Comparison of ENCODE assay signal across 12 cellular contexts in genomic region chr19:44752123-44752815, GRCh38. TPM values are rescaled to one million over a fixed set of nuclear protein-coding genes. Genes with fewer than 3 reads are reported as not detected.
A peak's percentile ranks its signal among the peaks of the same experiment; 100 is the strongest.
DNase-seq lines count a peak whose midpoint lies in the region; ATAC-seq, FAIRE-seq and TF ChIP-seq lines count a peak whose summit lies in the region.
"Had no signal": no experiment of that assay in that cellular context is flagged by ENCODE, and none has a peak within 500 bp of the region (broad histone marks: within the 10 kb centered on the region; RNA-seq: fewer than 3 reads in every experiment).

No MANE protein-coding gene starts in this region.

- WGBS in HepG2 (ENCODE audit: low lambda C conversion rate), result 85% methylated on average over 8 of the region's 8 CpGs

- CTCF ChIA-PET in activated CD4-positive, alpha-beta T cell treated with anti-CD3 and anti-CD28 coated beads, Interleukin-2, amount 10 ng/mL, durations not matched to agents 7 days and 5 days (lab: Charles Lee), result interaction anchor here (0.7 to 4.0 kb wide), 6 partner anchors 18 to 702 kb away, joined by 3 to 20 read pairs (median 9); no protein-coding TSS in a partner anchor
- CTCF ChIA-PET in HepG2 (lab: Yijun Ruan, JAX; ENCODE audit: low intra/inter-chr PET ratio, low total read pairs), result no interaction called here

- H3K4me1 ChIP-seq in HepG2 (ENCODE audit: insufficient read depth, low read length) (peaks cover 61% of the 10 kb centered on the region), subcutaneous abdominal adipose tissue (ENCODE audit: control insufficient read depth in 5 of 5, insufficient read depth in 5 of 5, low read length in 5 of 5) (peaks cover 22 to 85% (median 78%) of the 10 kb centered on the region in 5 donors)

- H3K27me3 ChIP-seq in HepG2 (ENCODE audit: control insufficient read depth in 1 of 2, insufficient read depth in 2 of 2, low read length in 2 of 2) (no peaks in the 10 kb centered on the region; a peak in 1 of 5 replicates), subcutaneous abdominal adipose tissue (ENCODE audit: control insufficient read depth in 5 of 5, insufficient read depth in 4 of 5, low read length in 5 of 5) (no peaks in the 10 kb centered on the region)

- H4K20me1 ChIP-seq in HepG2 (ENCODE audit: insufficient read depth, low read length), result no peaks in the 10 kb centered on the region

- H3K27ac Mint-ChIP-seq in activated CD4-positive, alpha-beta T cell treated with anti-CD3 and anti-CD28 coated beads, Interleukin-2, amount 10 ng/mL, durations not matched to agents 7 days and 5 days, result peak overlapping the region; percentile 91
- peak overlapping the region; percentile 94 for H3K27ac Mint-ChIP-seq in activated T-helper 17 cell treated with anti-CD3 and anti-CD28 coated beads, Interleukin-2, amount 50 U/mL, for 72 hours

- peaks cover 16% of the 10 kb centered on the region for H3K79me2 ChIP-seq in HepG2 (ENCODE audit: insufficient read depth, low read length)

- H3K9ac ChIP-seq in HepG2 (ENCODE audit: insufficient read depth, low read depth, low read length), result no peak overlapping the region
- peak overlapping the region in 4 of 5 donors; percentile 28 to 71 (median 48) for H3K9ac ChIP-seq in subcutaneous abdominal adipose tissue (ENCODE audit: low read length in 5 of 5)

- H3K9me3 Mint-ChIP-seq in activated CD4-positive, alpha-beta T cell treated with anti-CD3 and anti-CD28 coated beads, Interleukin-2, amount 10 ng/mL, durations not matched to agents 7 days and 5 days, result no peaks in the 10 kb centered on the region
- no peaks in the 10 kb centered on the region for H3K9me3 Mint-ChIP-seq in activated T-helper 17 cell treated with anti-CD3 and anti-CD28 coated beads, Interleukin-2, amount 50 U/mL, for 72 hours

- H3K9me3 ChIP-seq in HepG2 (ENCODE audit: low read length) (no peaks in the 10 kb centered on the region), subcutaneous abdominal adipose tissue (ENCODE audit: control insufficient read depth in 5 of 5, low read length in 5 of 5) (no peaks in the 10 kb centered on the region)

- BruUV-seq in HepG2 (replicated peaks; lab: Mats Ljungman, UMichigan), result TSS peak; percentile 15

- H3K36me3 Mint-ChIP-seq in activated CD4-positive, alpha-beta T cell treated with anti-CD3 and anti-CD28 coated beads, Interleukin-2, amount 10 ng/mL, durations not matched to agents 7 days and 5 days (ENCODE audit: low read depth), result peaks cover 57% of the 10 kb centered on the region
- peaks cover 89% of the 10 kb centered on the region for H3K36me3 Mint-ChIP-seq in activated T-helper 17 cell treated with anti-CD3 and anti-CD28 coated beads, Interleukin-2, amount 50 U/mL, for 72 hours (ENCODE audit: low read depth)

- no peak for TF ChIP-seq CTCF in HepG2 (CRISPR knock-in tag; IDR thresholded peaks at IDR 0.05)

- H3K36me3 ChIP-seq in HepG2 (replicated peaks in 1 of 2; ENCODE audit: control insufficient read depth in 1 of 2, insufficient read depth in 2 of 2, low read length in 2 of 2) (peaks cover 5 to 18% of the 10 kb centered on the region in 2 experiments; a peak in 4 of 5 replicates), subcutaneous abdominal adipose tissue (ENCODE audit: control insufficient read depth in 5 of 5, insufficient read depth in 5 of 5, low read length in 5 of 5) (peaks cover 0 to 45% (median 35%) of the 10 kb centered on the region in 5 donors)

- intact Hi-C loops in HepG2 (cut with micrococcal nuclease; ENCODE audit: unreplicated experiment), result no loop called here

- H3K27me3 Mint-ChIP-seq in activated CD4-positive, alpha-beta T cell treated with anti-CD3 and anti-CD28 coated beads, Interleukin-2, amount 10 ng/mL, durations not matched to agents 7 days and 5 days, result no peaks in the 10 kb centered on the region
- H3K27me3 Mint-ChIP-seq in activated T-helper 17 cell treated with anti-CD3 and anti-CD28 coated beads, Interleukin-2, amount 50 U/mL, for 72 hours, result no peaks in the 10 kb centered on the region

- in situ Hi-C loops in HepG2 (cut with HindIII; ENCODE audit: extremely low pct_ligation_motif_present, low pct_unique_long_range_greater_than_20kb), result no loop called here

- ATAC-seq in activated T-helper 17 cell treated with anti-CD3 and anti-CD28 coated beads, Interleukin-2, amount 50 U/mL, for 72 hours (replicated peaks), result no peak
- no peak for ATAC-seq in HepG2
- ATAC-seq in HG02759 (IDR thresholded peaks at IDR 0.05; ENCODE audit: unreplicated experiment), result no peak

- TF ChIP-seq POLR2A in HepG2 (IDR thresholded peaks at IDR 0.05; ENCODE audit: insufficient read depth in 1 of 2, low read depth in 2 of 2, low read length in 2 of 2), result no peak

- H2AFZ ChIP-seq in HepG2 (ENCODE audit: low read length), result no peak overlapping the region

- H3K4me2 ChIP-seq in HepG2 (ENCODE audit: low read depth, low read length), result peak overlapping the region; percentile 44; the same call in 1 of the 2 replicates

- peak overlapping the region; percentile 91 for H3K4me3 Mint-ChIP-seq in activated CD4-positive, alpha-beta T cell treated with anti-CD3 and anti-CD28 coated beads, Interleukin-2, amount 10 ng/mL, durations not matched to agents 7 days and 5 days
- peak overlapping the region; percentile 99 for H3K4me3 Mint-ChIP-seq in activated T-helper 17 cell treated with anti-CD3 and anti-CD28 coated beads, Interleukin-2, amount 50 U/mL, for 72 hours

- no peak overlapping the region for H3K27ac ChIP-seq in HepG2 (ENCODE audit: extremely low read length, insufficient read depth, low read length)
- peak overlapping the region; percentile 87 for H3K27ac ChIP-seq in subcutaneous abdominal adipose tissue (ENCODE audit: low read depth, low read length)

- POLR2A ChIA-PET in activated CD4-positive, alpha-beta T cell treated with anti-CD3 and anti-CD28 coated beads, Interleukin-2, amount 10 ng/mL, durations not matched to agents 7 days and 5 days (lab: Charles Lee), result interaction anchor here (0.6 to 1.0 kb wide), 3 partner anchors 15 to 28 kb away, joined by 3 read pairs; no protein-coding TSS in a partner anchor
- POLR2A ChIA-PET in HepG2 (lab: Yijun Ruan, JAX), result interaction anchor here (1.1 to 2.1 kb wide), 3 partner anchors 13 to 34 kb away, joined by 4 to 7 read pairs (median 4); no protein-coding TSS in a partner anchor

- TF ChIP-seq EP300 in HepG2 (IDR thresholded peaks at IDR 0.05; ENCODE audit: low read depth in 2 of 2, low read length in 2 of 2) (no peak), HepG2 (CRISPR knock-in tag; IDR thresholded peaks at IDR 0.05; ENCODE audit: borderline replicate concordance) (no peak)

- no peak for DNase-seq in activated CD4-positive, alpha-beta T cell treated with anti-CD3 and anti-CD28 coated beads, Interleukin-2, amount 10 ng/mL, durations not matched to agents 7 days and 5 days
- no peak for DNase-seq in activated CD4-positive, alpha-beta T cell treated with anti-CD3 and anti-CD28 coated beads for 1 hour
- no peak for DNase-seq in HepG2 (ENCODE audit: low spot score)
- DNase-seq in Ammon's horn (ENCODE audit: low spot score), result no peak
- no peak for DNase-seq in NCI-H1105 (lab: John Stamatoyannopoulos, UW)
- DNase-seq: cerebellar nuclear complex, NCI-H2029 treated with DMSO at 0.1 percent for 48 hours had no signal

- H3K4me1 Mint-ChIP-seq in activated CD4-positive, alpha-beta T cell treated with anti-CD3 and anti-CD28 coated beads, Interleukin-2, amount 10 ng/mL, durations not matched to agents 7 days and 5 days, result peaks cover 74% of the 10 kb centered on the region
- H3K4me1 Mint-ChIP-seq in activated T-helper 17 cell treated with anti-CD3 and anti-CD28 coated beads, Interleukin-2, amount 50 U/mL, for 72 hours, result peaks cover 19% of the 10 kb centered on the region

- FAIRE-seq in HepG2 (lab: Jason Lieb, UNC), result no peak
- FAIRE-seq: TTC549 had no signal

- no peak overlapping the region for H3K4me3 ChIP-seq in HepG2 (replicated peaks in 1 of 3; ENCODE audit: insufficient read depth in 1 of 3, low read depth in 2 of 3, low read length in 3 of 3)
- H3K4me3 ChIP-seq in subcutaneous abdominal adipose tissue (ENCODE audit: low read depth in 1 of 5, low read length in 5 of 5), result peak overlapping the region in 4 of 5 donors; percentile 52 to 71 (median 65)

- no peak for TF ChIP-seq RAD21 in HepG2 (CRISPR knock-in tag; IDR thresholded peaks at IDR 0.05)

RNA-seq across cellular contexts. Expression of gene BCL3, which starts 3.8 kb away (rescaled TPM):
- total RNA-seq in activated CD4-positive, alpha-beta T cell treated with anti-CD3 and anti-CD28 coated beads, Interleukin-2, amount 10 ng/mL, durations not matched to agents 7 days and 5 days, result 10 to 100 TPM; 38.7 to 40.2 TPM
- total RNA-seq in activated T-helper 17 cell treated with anti-CD3 and anti-CD28 coated beads, Interleukin-2, amount 50 U/mL, for 72 hours, result 10 to 100 TPM; 79.0 to 86.3 TPM
- 2.0 and 4.0 TPM in 2 replicates for total RNA-seq in HepG2 (2016; rRNA removed; fragmentation: Illumina TruSeq; extraction: Trizol)
- 4.5 and 8.9 TPM in 2 replicates for total RNA-seq in HepG2 (2016; cell fraction: cytosol; rRNA removed; fragmentation: Illumina TruSeq; extraction: Trizol; ENCODE audit: low read depth)
- total RNA-seq in HepG2 (2016; cell fraction: insoluble cytoplasmic fraction; rRNA removed; fragmentation: Illumina TruSeq; extraction: Trizol), result 1.9 and 4.2 TPM in 2 replicates
- total RNA-seq in HepG2 (2016; cell fraction: membrane; rRNA removed; fragmentation: Illumina TruSeq; extraction: Trizol), result 8.2 and 10.1 TPM in 2 replicates
- 3.1 and 4.6 TPM in 2 replicates for total RNA-seq in HepG2 (2016; cell fraction: nucleus; rRNA removed; fragmentation: Illumina TruSeq; extraction: Trizol)
- polyA plus RNA-seq in HepG2 (2011; rRNA removed), result 2.3 and 2.6 TPM in 2 replicates
- 1.8 and 3.4 TPM in 2 replicates for polyA plus RNA-seq in HepG2 (2011; cell fraction: cytosol; rRNA removed)
- polyA plus RNA-seq in HepG2 (2011; cell fraction: nucleus; rRNA removed), result 23.1 and 29.5 TPM in 2 replicates
- 6.8 and 9.9 TPM in 2 replicates for polyA plus RNA-seq in HepG2 (2012)
- 13.0 TPM in 2 replicates for polyA plus RNA-seq in HepG2 (2016; cell fraction: cytosol; fragmentation: Illumina TruSeq; extraction: Trizol; ENCODE audit: low read depth)
- 8.2 and 12.0 TPM in 2 replicates for polyA plus RNA-seq in HepG2 (2016; cell fraction: insoluble cytoplasmic fraction; fragmentation: Illumina TruSeq; extraction: Trizol; ENCODE audit: low read depth)
- polyA plus RNA-seq in HepG2 (2016; cell fraction: membrane; fragmentation: Illumina TruSeq; extraction: Trizol; ENCODE audit: low read depth), result 18.9 and 20.6 TPM in 2 replicates
- 17.9 and 18.7 TPM in 2 replicates for polyA plus RNA-seq in HepG2 (2016; cell fraction: nucleus; fragmentation: Illumina TruSeq; extraction: Trizol; ENCODE audit: insufficient read depth, low read depth)
- 5.3 and 5.6 TPM in 2 replicates for polyA minus RNA-seq in HepG2 (2011; rRNA and poly(A)+ RNA removed; ENCODE audit: low replicate concordance)
- 4.7 and 5.7 TPM in 2 replicates for polyA minus RNA-seq in HepG2 (2011; cell fraction: cytosol; rRNA and poly(A)+ RNA removed)
- 3.2 and 4.1 TPM in 2 replicates for polyA minus RNA-seq in HepG2 (2011; cell fraction: nucleus; rRNA and poly(A)+ RNA removed)

RNA-seq across cellular contexts. Expression of gene CBLC, which starts 25.4 kb away (rescaled TPM):
- total RNA-seq in activated CD4-positive, alpha-beta T cell treated with anti-CD3 and anti-CD28 coated beads, Interleukin-2, amount 10 ng/mL, durations not matched to agents 7 days and 5 days, result not detected
- not detected for total RNA-seq in activated T-helper 17 cell treated with anti-CD3 and anti-CD28 coated beads, Interleukin-2, amount 50 U/mL, for 72 hours
- total RNA-seq in HepG2 (2016; rRNA removed; fragmentation: Illumina TruSeq; extraction: Trizol), result 1.1 and 1.8 TPM in 2 replicates
- total RNA-seq in HepG2 (2016; cell fraction: cytosol; rRNA removed; fragmentation: Illumina TruSeq; extraction: Trizol; ENCODE audit: low read depth), result 0.81 and 0.97 TPM in 2 replicates
- 0.91 and 1.8 TPM in 2 replicates for total RNA-seq in HepG2 (2016; cell fraction: insoluble cytoplasmic fraction; rRNA removed; fragmentation: Illumina TruSeq; extraction: Trizol)
- 1.1 and 1.2 TPM in 2 replicates for total RNA-seq in HepG2 (2016; cell fraction: membrane; rRNA removed; fragmentation: Illumina TruSeq; extraction: Trizol)
- 1.6 and 2.7 TPM in 2 replicates for total RNA-seq in HepG2 (2016; cell fraction: nucleus; rRNA removed; fragmentation: Illumina TruSeq; extraction: Trizol)
- 2.6 and 4.3 TPM in 2 replicates for polyA plus RNA-seq in HepG2 (2011; rRNA removed)
- 1.4 and 2.1 TPM in 2 replicates for polyA plus RNA-seq in HepG2 (2011; cell fraction: cytosol; rRNA removed)
- 13.9 and 14.3 TPM in 2 replicates for polyA plus RNA-seq in HepG2 (2011; cell fraction: nucleus; rRNA removed)
- polyA plus RNA-seq in HepG2 (2012), result 1.8 and 2.3 TPM in 2 replicates
- 0.87 and 0.89 TPM in 2 replicates for polyA plus RNA-seq in HepG2 (2016; cell fraction: cytosol; fragmentation: Illumina TruSeq; extraction: Trizol; ENCODE audit: low read depth)
- polyA plus RNA-seq in HepG2 (2016; cell fraction: insoluble cytoplasmic fraction; fragmentation: Illumina TruSeq; extraction: Trizol; ENCODE audit: low read depth), result 1.1 and 1.9 TPM in 2 replicates
- 0.50 and 0.61 TPM in 2 replicates for polyA plus RNA-seq in HepG2 (2016; cell fraction: membrane; fragmentation: Illumina TruSeq; extraction: Trizol; ENCODE audit: low read depth)
- 4.5 and 5.6 TPM in 2 replicates for polyA plus RNA-seq in HepG2 (2016; cell fraction: nucleus; fragmentation: Illumina TruSeq; extraction: Trizol; ENCODE audit: insufficient read depth, low read depth)
- polyA minus RNA-seq in HepG2 (2011; rRNA and poly(A)+ RNA removed; ENCODE audit: low replicate concordance), result 0.33 and 11.2 TPM in 2 replicates
- polyA minus RNA-seq in HepG2 (2011; cell fraction: cytosol; rRNA and poly(A)+ RNA removed), result 1.4 and 2.2 TPM in 2 replicates
- polyA minus RNA-seq in HepG2 (2011; cell fraction: nucleus; rRNA and poly(A)+ RNA removed), result 3.9 and 5.8 TPM in 2 replicates

RNA-seq across cellular contexts. Expression of gene CEACAM16, which starts 53.3 kb away (rescaled TPM):
- not detected for total RNA-seq in activated CD4-positive, alpha-beta T cell treated with anti-CD3 and anti-CD28 coated beads, Interleukin-2, amount 10 ng/mL, durations not matched to agents 7 days and 5 days
- total RNA-seq in activated T-helper 17 cell treated with anti-CD3 and anti-CD28 coated beads, Interleukin-2, amount 50 U/mL, for 72 hours, result not detected
- not detected in 2 replicates for total RNA-seq in HepG2 (2016; rRNA removed; fragmentation: Illumina TruSeq; extraction: Trizol)
- total RNA-seq in HepG2 (2016; cell fraction: cytosol; rRNA removed; fragmentation: Illumina TruSeq; extraction: Trizol; ENCODE audit: low read depth), result not detected in 2 replicates
- total RNA-seq in HepG2 (2016; cell fraction: insoluble cytoplasmic fraction; rRNA removed; fragmentation: Illumina TruSeq; extraction: Trizol), result not detected in 2 replicates
- total RNA-seq in HepG2 (2016; cell fraction: membrane; rRNA removed; fragmentation: Illumina TruSeq; extraction: Trizol), result not detected in 2 replicates
- not detected in 2 replicates for total RNA-seq in HepG2 (2016; cell fraction: nucleus; rRNA removed; fragmentation: Illumina TruSeq; extraction: Trizol)
- not detected in 2 replicates for polyA plus RNA-seq in HepG2 (2011; rRNA removed)
- not detected in 2 replicates for polyA plus RNA-seq in HepG2 (2011; cell fraction: cytosol; rRNA removed)
- not detected in 2 replicates for polyA plus RNA-seq in HepG2 (2011; cell fraction: nucleus; rRNA removed)
- not detected in 2 replicates for polyA plus RNA-seq in HepG2 (2012)
- polyA plus RNA-seq in HepG2 (2016; cell fraction: cytosol; fragmentation: Illumina TruSeq; extraction: Trizol; ENCODE audit: low read depth), result not detected in 2 replicates
- polyA plus RNA-seq in HepG2 (2016; cell fraction: insoluble cytoplasmic fraction; fragmentation: Illumina TruSeq; extraction: Trizol; ENCODE audit: low read depth), result not detected in 2 replicates
- polyA plus RNA-seq in HepG2 (2016; cell fraction: membrane; fragmentation: Illumina TruSeq; extraction: Trizol; ENCODE audit: low read depth), result not detected in 2 replicates
- polyA plus RNA-seq in HepG2 (2016; cell fraction: nucleus; fragmentation: Illumina TruSeq; extraction: Trizol; ENCODE audit: insufficient read depth, low read depth), result not detected in 2 replicates
- not detected in 2 replicates for polyA minus RNA-seq in HepG2 (2011; rRNA and poly(A)+ RNA removed; ENCODE audit: low replicate concordance)
- not detected in 2 replicates for polyA minus RNA-seq in HepG2 (2011; cell fraction: cytosol; rRNA and poly(A)+ RNA removed)
- polyA minus RNA-seq in HepG2 (2011; cell fraction: nucleus; rRNA and poly(A)+ RNA removed), result not detected in 2 replicates
- total RNA-seq: lower leg skin had no signal

RNA-seq across cellular contexts. Expression of gene BCAM, which starts 56.6 kb away (rescaled TPM):
- total RNA-seq in activated CD4-positive, alpha-beta T cell treated with anti-CD3 and anti-CD28 coated beads, Interleukin-2, amount 10 ng/mL, durations not matched to agents 7 days and 5 days, result not detected
- not detected for total RNA-seq in activated T-helper 17 cell treated with anti-CD3 and anti-CD28 coated beads, Interleukin-2, amount 50 U/mL, for 72 hours
- 30.6 and 51.2 TPM in 2 replicates for total RNA-seq in HepG2 (2016; rRNA removed; fragmentation: Illumina TruSeq; extraction: Trizol)
- total RNA-seq in HepG2 (2016; cell fraction: cytosol; rRNA removed; fragmentation: Illumina TruSeq; extraction: Trizol; ENCODE audit: low read depth), result 13.8 and 14.2 TPM in 2 replicates
- total RNA-seq in HepG2 (2016; cell fraction: insoluble cytoplasmic fraction; rRNA removed; fragmentation: Illumina TruSeq; extraction: Trizol), result 22.1 and 59.2 TPM in 2 replicates
- 23.6 and 25.3 TPM in 2 replicates for total RNA-seq in HepG2 (2016; cell fraction: membrane; rRNA removed; fragmentation: Illumina TruSeq; extraction: Trizol)
- total RNA-seq in HepG2 (2016; cell fraction: nucleus; rRNA removed; fragmentation: Illumina TruSeq; extraction: Trizol), result 82.3 and 107 TPM in 2 replicates
- 62.7 and 68.0 TPM in 2 replicates for polyA plus RNA-seq in HepG2 (2011; rRNA removed)
- 30.5 and 43.7 TPM in 2 replicates for polyA plus RNA-seq in HepG2 (2011; cell fraction: cytosol; rRNA removed)
- 347 and 430 TPM in 2 replicates for polyA plus RNA-seq in HepG2 (2011; cell fraction: nucleus; rRNA removed)
- polyA plus RNA-seq in HepG2 (2012), result 225 and 263 TPM in 2 replicates
- polyA plus RNA-seq in HepG2 (2016; cell fraction: cytosol; fragmentation: Illumina TruSeq; extraction: Trizol; ENCODE audit: low read depth), result 20.9 and 22.6 TPM in 2 replicates
- 55.5 and 77.0 TPM in 2 replicates for polyA plus RNA-seq in HepG2 (2016; cell fraction: insoluble cytoplasmic fraction; fragmentation: Illumina TruSeq; extraction: Trizol; ENCODE audit: low read depth)
- polyA plus RNA-seq in HepG2 (2016; cell fraction: membrane; fragmentation: Illumina TruSeq; extraction: Trizol; ENCODE audit: low read depth), result 33.0 and 38.0 TPM in 2 replicates
- 426 and 433 TPM in 2 replicates for polyA plus RNA-seq in HepG2 (2016; cell fraction: nucleus; fragmentation: Illumina TruSeq; extraction: Trizol; ENCODE audit: insufficient read depth, low read depth)
- 67.0 TPM in 1 of 2 replicates, not detected in the other for polyA minus RNA-seq in HepG2 (2011; rRNA and poly(A)+ RNA removed; ENCODE audit: low replicate concordance)
- 53.4 and 68.9 TPM in 2 replicates for polyA minus RNA-seq in HepG2 (2011; cell fraction: cytosol; rRNA and poly(A)+ RNA removed)
- 37.1 and 45.6 TPM in 2 replicates for polyA minus RNA-seq in HepG2 (2011; cell fraction: nucleus; rRNA and poly(A)+ RNA removed)

Comparison
In these comparisons a context has a peak if more than half of its experiments do, and no peak if none do; other contexts are left out.
1. H3K4me3 ChIP-seq: peak in subcutaneous abdominal adipose tissue (4 of 5); none in HepG2 (0 of 3).